Comparison of ENCODE assay signal across 9 cellular contexts in genomic region chr6:108736832-108737231, GRCh38.
DNase-seq lines count a peak whose midpoint lies in the region; ATAC-seq and TF ChIP-seq lines count a peak whose summit lies in the region.
"Had no signal": no experiment of that assay in that cellular context is flagged by ENCODE, and none has a peak within 500 bp of the region (broad histone marks: within the 10 kb centered on the region; RNA-seq: fewer than 3 reads in every experiment).

No MANE protein-coding gene starts in this region.

- H3K36me3 Mint-ChIP-seq in natural killer cell = no peaks in the 10 kb centered on the region

- peak overlapping the region; percentile 84 for H3K27ac ChIP-seq in RWPE1
- H3K27ac ChIP-seq in psoas muscle = no peak overlapping the region

- TF ChIP-seq CTCF in RWPE1 (conservative IDR thresholded peaks at IDR 0.05; ENCODE audit: low read depth) (no peak), fibroblast of mammary gland (conservative IDR thresholded peaks at IDR 0.05; ENCODE audit: control insufficient read depth, insufficient read depth, low read depth, low read length) (no peak), psoas muscle (IDR thresholded peaks at IDR 0.05) (no peak), natural killer cell (IDR thresholded peaks at IDR 0.05) (no peak)

- no peak overlapping the region for H3K27ac Mint-ChIP-seq in natural killer cell

- peak in 3 of 4 donors; percentile 18 to 50 (median 47) for ATAC-seq in psoas muscle
- ATAC-seq in HG03521 (IDR thresholded peaks at IDR 0.05; ENCODE audit: unreplicated experiment) = no peak
- ATAC-seq in HG03571 (IDR thresholded peaks at IDR 0.05; ENCODE audit: unreplicated experiment) = no peak
- ATAC-seq in natural killer cell = no peak

- H3K9me3 ChIP-seq in psoas muscle = no peaks in the 10 kb centered on the region

- H3K4me3 ChIP-seq in fibroblast of mammary gland (ENCODE audit: control insufficient read depth, low read depth, low read length) = no peak overlapping the region
- no peak overlapping the region for H3K4me3 ChIP-seq in psoas muscle

- H3K27me3 Mint-ChIP-seq in natural killer cell (ENCODE audit: low read depth in 2 of 2) = peaks cover 4 to 9% of the 10 kb centered on the region in 2 donors

- WGBS in psoas muscle, 3 donors = 45 to 60% (median 52%) methylated on average over 4 of the region's 4 CpGs

- DNase-seq in H4 (ENCODE audit: low spot score) = peak; percentile 34
- peak; percentile 94 for DNase-seq in RWPE1 (ENCODE audit: low spot score)
- peak; percentile 82 for DNase-seq in fibroblast of mammary gland (ENCODE audit: low read depth)
- DNase-seq in psoas muscle = peak in 1 of 2 donors; percentile 30
- no peak for DNase-seq in NAMALWA (ENCODE audit: low spot score)
- DNase-seq in natural killer cell = no peak
- DNase-seq: NCI-H2081 had no signal

- POLR2A ChIA-PET in RWPE1 (lab: Yijun Ruan, JAX; ENCODE audit: low non-redundant PET) = no interaction called here

- H3K27me3 ChIP-seq in psoas muscle (ENCODE audit: insufficient read depth in 3 of 3, low read length in 2 of 3) = no peaks in the 10 kb centered on the region

- no peaks in the 10 kb centered on the region for H3K36me3 ChIP-seq in psoas muscle (ENCODE audit: insufficient read depth in 1 of 2, low read depth in 1 of 2)

- H3K9me3 Mint-ChIP-seq in natural killer cell = no peaks in the 10 kb centered on the region

- no peak overlapping the region for H3K4me3 Mint-ChIP-seq in natural killer cell

- CTCF ChIA-PET in RWPE1 (lab: Yijun Ruan, JAX) = interaction anchor here (0.6 to 1.2 kb wide), 3 partner anchors 27 to 176 kb away, joined by 3 to 6 read pairs (median 4); partner anchors contain the start of gene FOXO3

- H3K4me1 ChIP-seq in psoas muscle = peaks cover 22% of the 10 kb centered on the region

- intact Hi-C loops in psoas muscle (cut with DNase I) (no loop called here), natural killer cell (cut with micrococcal nuclease) (no loop called here)

- H3K4me1 Mint-ChIP-seq in natural killer cell = peaks cover 5 to 6% of the 10 kb centered on the region in 2 donors

Comparison
In these comparisons a context has a peak if more than half of its experiments do, and no peak if none do; other contexts are left out.
1. DNase-seq: peak in H4 (single experiment), RWPE1 (single experiment) and fibroblast of mammary gland (single experiment); none in NAMALWA (single experiment) and natural killer cell (single experiment).
2. ATAC-seq: peak in psoas muscle (3 of 4); none in HG03521 (single experiment), HG03571 (single experiment) and natural killer cell (0 of 3).